9 cellular contexts compared by ENCODE assay signal in the genomic region with DNA sequence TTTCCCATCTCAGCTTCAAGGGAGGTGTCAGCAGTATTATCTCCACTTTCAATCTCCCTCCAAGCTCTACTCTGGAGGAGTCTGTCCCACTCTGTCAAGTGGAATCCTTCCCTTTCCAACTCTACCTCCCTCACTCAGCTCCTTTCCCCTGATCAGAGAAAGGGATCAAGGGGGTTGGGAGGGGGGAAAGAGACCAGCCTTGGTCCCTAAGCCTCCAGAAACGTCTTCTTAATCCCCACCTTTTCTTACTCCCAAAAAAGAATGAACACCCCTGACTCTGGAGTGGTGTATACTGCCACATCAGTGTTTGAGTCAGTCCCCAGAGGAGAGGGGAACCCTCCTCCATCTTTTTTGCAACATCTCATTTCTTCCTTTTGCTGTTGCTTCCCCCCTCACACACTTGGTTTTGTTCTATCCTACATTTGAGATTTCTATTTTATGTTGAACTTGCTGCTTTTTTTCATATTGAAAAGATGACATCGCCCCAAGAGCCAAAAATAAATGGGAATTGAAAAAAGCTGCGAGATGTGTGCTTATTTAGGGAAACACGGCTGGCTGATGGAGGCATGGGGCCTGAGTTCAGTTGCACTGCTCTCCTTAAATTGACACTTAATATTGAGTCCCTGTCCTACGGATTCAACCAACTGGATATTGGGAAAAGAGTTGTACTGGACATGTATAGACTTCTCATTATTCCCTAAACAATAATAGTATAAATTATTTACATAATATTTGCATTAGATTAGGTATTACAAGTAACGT. TPM values are rescaled to one million over a fixed set of nuclear protein-coding genes. Genes with fewer than 3 reads are reported as not detected.
DNase-seq lines count a peak whose midpoint lies in the region; ATAC-seq, FAIRE-seq and TF ChIP-seq lines count a peak whose summit lies in the region.
"Had no signal": no experiment of that assay in that cellular context is flagged by ENCODE, and none has a peak within 500 bp of the region (broad histone marks: within the 10 kb centered on the region; RNA-seq: fewer than 3 reads in every experiment).

No MANE protein-coding gene starts in this region.

- no peak for TF ChIP-seq CTCF in HCT116 (IDR thresholded peaks at IDR 0.05 in 2 of 3, conservative IDR thresholded peaks at IDR 0.05 in 1 of 3; ENCODE audit: borderline replicate concordance in 1 of 3, insufficient read depth in 1 of 3, low read depth in 2 of 3, low read length in 2 of 3)
- no peak for TF ChIP-seq CTCF in nephron progenitor cell (IDR thresholded peaks at IDR 0.05)

- H3K4me3 ChIP-seq in CD4-positive, CD25-positive, alpha-beta regulatory T cell (ENCODE audit: low read depth, low read length): no peak overlapping the region
- H3K4me3 ChIP-seq in HCT116 (replicated peaks in 1 of 2; ENCODE audit: low read depth in 1 of 2, low read length in 2 of 2): no peak overlapping the region
- H3K4me3 ChIP-seq: pancreas had no signal

- BruUV-seq in HCT116 (replicated peaks; lab: Mats Ljungman, UMichigan): TSS peak; percentile 20

- no peaks in the 10 kb centered on the region for H3K9me3 ChIP-seq in CD4-positive, CD25-positive, alpha-beta regulatory T cell (ENCODE audit: control insufficient read depth in 2 of 2, low read length in 2 of 2)
- no peaks in the 10 kb centered on the region for H3K9me3 ChIP-seq in HCT116 (ENCODE audit: control insufficient read depth in 1 of 2, insufficient read depth in 1 of 2, low read depth in 1 of 2, low read length in 2 of 2)
- H3K9me3 ChIP-seq: pancreas had no signal

- POLR2A ChIA-PET in HCT116 (lab: Charles Lee): interaction anchor here (1.5 kb wide), 1 partner anchor 10 kb away, joined by 4 read pairs; no protein-coding TSS in a partner anchor

- DNase-seq in CD4-positive, CD25-positive, alpha-beta regulatory T cell: no peak
- no peak for DNase-seq in HCT116 (ENCODE audit: low read depth, low spot score)
- no peak for DNase-seq in activated naive CD8-positive, alpha-beta T cell treated with anti-CD3 and anti-CD28 coated beads for 36 hours
- DNase-seq in nephron progenitor cell: no peak
- DNase-seq in activated effector memory CD4-positive, alpha-beta T cell treated with Interleukin-2 at 50 U/mL for 16 hours: no peak
- no peak for DNase-seq in NCI-H1694 (lab: John Stamatoyannopoulos, UW)
- no peak for DNase-seq in RCC 7860 (ENCODE audit: low spot score)
- DNase-seq in COR-L47 (lab: John Stamatoyannopoulos, UW): no peak
- DNase-seq: pancreas had no signal

- no peaks in the 10 kb centered on the region for H3K9me2 ChIP-seq in HCT116 (ENCODE audit: insufficient read depth)

- intact Hi-C loops in HCT116 (cut with micrococcal nuclease): no loop called here

- no peak for TF ChIP-seq POLR2A in HCT116 (IDR thresholded peaks at IDR 0.05; ENCODE audit: borderline replicate concordance, extremely low read depth, insufficient read depth, insufficient read length)

- peaks cover 38% of the 10 kb centered on the region for H3K36me3 ChIP-seq in CD4-positive, CD25-positive, alpha-beta regulatory T cell (ENCODE audit: control insufficient read depth, insufficient read depth, low read length)
- H3K36me3 ChIP-seq in HCT116 (ENCODE audit: control insufficient read depth in 1 of 2, insufficient read depth in 2 of 2, low read length in 2 of 2): peaks cover 28 to 47% of the 10 kb centered on the region in 2 experiments

- H2AFZ ChIP-seq in HCT116 (ENCODE audit: low read depth, low read length, poor library complexity, severe bottlenecking): no peak overlapping the region

- H3K4me1 ChIP-seq in CD4-positive, CD25-positive, alpha-beta regulatory T cell (ENCODE audit: control insufficient read depth, insufficient read depth, low read length, poor library complexity, severe bottlenecking): peaks cover 30% of the 10 kb centered on the region
- peaks cover 0 to 49% of the 10 kb centered on the region in 2 experiments; a peak in 3 of 4 replicates for H3K4me1 ChIP-seq in HCT116 (ENCODE audit: control insufficient read depth in 1 of 2, insufficient read depth in 2 of 2, low read length in 2 of 2)

- CTCF ChIA-PET in HCT116 (lab: Charles Lee): interaction anchor here (1.1 to 1.5 kb wide), 2 partner anchors 46 to 354 kb away, joined by 3 to 6 read pairs; no protein-coding TSS in a partner anchor

- 0 out of 2 replicates have a peak overlapping the region, but pooled peaks have one; percentile 18 for H3K9ac ChIP-seq in HCT116 (ENCODE audit: low read length)

- FAIRE-seq in RCC 7860 (lab: Jason Lieb, UNC): no peak
- FAIRE-seq: pancreas had no signal

- H3K4me3 Mint-ChIP-seq in CD4-positive, CD25-positive, alpha-beta regulatory T cell: peak overlapping the region in 2 of 4 donors; percentile 61
- peak overlapping the region; percentile 97 for H3K4me3 Mint-ChIP-seq in activated naive CD8-positive, alpha-beta T cell treated with anti-CD3 and anti-CD28 coated beads for 36 hours
- peak overlapping the region; percentile 62 for H3K4me3 Mint-ChIP-seq in nephron progenitor cell

- H3K9me3 Mint-ChIP-seq in CD4-positive, CD25-positive, alpha-beta regulatory T cell: peaks cover 0 to 1% (median 0%) of the 10 kb centered on the region in 7 donors
- H3K9me3 Mint-ChIP-seq in activated naive CD8-positive, alpha-beta T cell treated with anti-CD3 and anti-CD28 coated beads for 36 hours: no peaks in the 10 kb centered on the region
- no peaks in the 10 kb centered on the region for H3K9me3 Mint-ChIP-seq in nephron progenitor cell

- H3K4me1 Mint-ChIP-seq in CD4-positive, CD25-positive, alpha-beta regulatory T cell: peaks cover 15 to 52% (median 33%) of the 10 kb centered on the region in 4 donors
- peaks cover 33% of the 10 kb centered on the region for H3K4me1 Mint-ChIP-seq in activated naive CD8-positive, alpha-beta T cell treated with anti-CD3 and anti-CD28 coated beads for 36 hours
- peaks cover 32% of the 10 kb centered on the region for H3K4me1 Mint-ChIP-seq in nephron progenitor cell

- H3K36me3 Mint-ChIP-seq in CD4-positive, CD25-positive, alpha-beta regulatory T cell: peaks cover 24% of the 10 kb centered on the region
- H3K36me3 Mint-ChIP-seq in activated naive CD8-positive, alpha-beta T cell treated with anti-CD3 and anti-CD28 coated beads for 36 hours: peaks cover 61% of the 10 kb centered on the region
- H3K36me3 Mint-ChIP-seq in nephron progenitor cell (ENCODE audit: low read depth): peaks cover 51% of the 10 kb centered on the region

- no peak for ATAC-seq in CD4-positive, CD25-positive, alpha-beta regulatory T cell (ENCODE audit: low read depth in 2 of 2)
- no peak for ATAC-seq in HCT116
- ATAC-seq: pancreas had no signal

- no peak overlapping the region for H3K4me2 ChIP-seq in HCT116 (ENCODE audit: low read length)

- peaks cover 8% of the 10 kb centered on the region for H3K27me3 Mint-ChIP-seq in CD4-positive, CD25-positive, alpha-beta regulatory T cell
- H3K27me3 Mint-ChIP-seq in activated naive CD8-positive, alpha-beta T cell treated with anti-CD3 and anti-CD28 coated beads for 36 hours: peaks cover 16% of the 10 kb centered on the region
- peaks cover 3% of the 10 kb centered on the region for H3K27me3 Mint-ChIP-seq in nephron progenitor cell (ENCODE audit: low read depth, poor library complexity)

- RAD21 ChIA-PET in HCT116 (lab: Charles Lee; ENCODE audit: low non-redundant PET in 1 of 2, low total read pairs in 2 of 2, uncharacterized antibody in 2 of 2, unreplicated experiment in 2 of 2): no interaction called here

- no peak for TF ChIP-seq RAD21 in HCT116 (IDR thresholded peaks at IDR 0.05; ENCODE audit: low read depth)

- H3K27me3 ChIP-seq in CD4-positive, CD25-positive, alpha-beta regulatory T cell (ENCODE audit: control insufficient read depth, insufficient read depth, low read length): no peaks in the 10 kb centered on the region
- no peaks in the 10 kb centered on the region for H3K27me3 ChIP-seq in HCT116 (ENCODE audit: insufficient read depth, low read length)
- H3K27me3 ChIP-seq: pancreas had no signal

- H3K79me2 ChIP-seq in HCT116 (ENCODE audit: insufficient read depth, low read length): peaks cover 52% of the 10 kb centered on the region

- peak overlapping the region; percentile 52 for H3K27ac ChIP-seq in CD4-positive, CD25-positive, alpha-beta regulatory T cell (ENCODE audit: insufficient read depth, low read length, poor library complexity, severe bottlenecking)
- 0 out of 2 replicates have a peak overlapping the region, but pooled peaks have one; percentile 4 for H3K27ac ChIP-seq in HCT116 (ENCODE audit: low read depth, low read length)
- H3K27ac ChIP-seq: pancreas had no signal

- peak overlapping the region in 2 of 3 donors; percentile 23 to 67 for H3K27ac Mint-ChIP-seq in CD4-positive, CD25-positive, alpha-beta regulatory T cell
- peak overlapping the region; percentile 100 for H3K27ac Mint-ChIP-seq in activated naive CD8-positive, alpha-beta T cell treated with anti-CD3 and anti-CD28 coated beads for 36 hours
- H3K27ac Mint-ChIP-seq in nephron progenitor cell: peak overlapping the region; percentile 24

- H4K20me1 ChIP-seq in HCT116 (ENCODE audit: insufficient read depth): peaks cover 21% of the 10 kb centered on the region; the same call in 1 of the 2 replicates

RNA-seq across cellular contexts. Expression of a gene that starts 4.9 kb away (rescaled TPM):
- 119 TPM for total RNA-seq in CD4-positive, CD25-positive, alpha-beta regulatory T cell
- 100 to 1,000 TPM; 125 to 158 (median 138) TPM for polyA plus RNA-seq in CD4-positive, CD25-positive, alpha-beta regulatory T cell
- 886 TPM for total RNA-seq in HCT116 (2021; ENCODE audit: unreplicated experiment)
- 716 and 796 TPM in 2 replicates for polyA plus RNA-seq in HCT116 (2012)
- total RNA-seq in activated naive CD8-positive, alpha-beta T cell treated with anti-CD3 and anti-CD28 coated beads for 36 hours: 1,000 to 10,000 TPM; 1,515 to 1,538 TPM

RNA-seq across cellular contexts. Expression of a gene that starts 8.0 kb away (rescaled TPM):
- total RNA-seq in CD4-positive, CD25-positive, alpha-beta regulatory T cell: 32.7 TPM
- 1 to 10 TPM; 1.2 to 5.0 (median 3.7) TPM for polyA plus RNA-seq in CD4-positive, CD25-positive, alpha-beta regulatory T cell
- 75.8 TPM for total RNA-seq in HCT116 (2021; ENCODE audit: unreplicated experiment)
- polyA plus RNA-seq in HCT116 (2012): 55.7 and 59.3 TPM in 2 replicates
- total RNA-seq in activated naive CD8-positive, alpha-beta T cell treated with anti-CD3 and anti-CD28 coated beads for 36 hours: 10 to 100 TPM; 63.2 to 67.0 TPM

RNA-seq across cellular contexts. Expression of a gene that starts 17.4 kb away (rescaled TPM):
- total RNA-seq in CD4-positive, CD25-positive, alpha-beta regulatory T cell: 25.3 TPM
- 10 to 100 TPM; 30.5 to 63.2 (median 48.1) TPM for polyA plus RNA-seq in CD4-positive, CD25-positive, alpha-beta regulatory T cell
- 117 TPM for total RNA-seq in HCT116 (2021; ENCODE audit: unreplicated experiment)
- 124 and 132 TPM in 2 replicates for polyA plus RNA-seq in HCT116 (2012)
- total RNA-seq in activated naive CD8-positive, alpha-beta T cell treated with anti-CD3 and anti-CD28 coated beads for 36 hours: 100 to 1,000 TPM; 104 to 107 TPM

RNA-seq across cellular contexts. Expression of a gene that starts 19.3 kb away (rescaled TPM):
- total RNA-seq in CD4-positive, CD25-positive, alpha-beta regulatory T cell: 5.1 TPM
- 1 to 10 TPM in 3 of 4 donors, under 1 TPM in 1; 0.38 to 2.2 (median 1.4) TPM for polyA plus RNA-seq in CD4-positive, CD25-positive, alpha-beta regulatory T cell
- 952 TPM for total RNA-seq in HCT116 (2021; ENCODE audit: unreplicated experiment)
- 1,025 and 1,062 TPM in 2 replicates for polyA plus RNA-seq in HCT116 (2012)
- total RNA-seq in activated naive CD8-positive, alpha-beta T cell treated with anti-CD3 and anti-CD28 coated beads for 36 hours: 100 to 1,000 TPM; 295 to 310 TPM

RNA-seq across cellular contexts. Expression of a gene that starts 34.3 kb away (rescaled TPM):
- 9.0 TPM for total RNA-seq in CD4-positive, CD25-positive, alpha-beta regulatory T cell
- 10 to 100 TPM in 1 of 4 donors, 1 to 10 TPM in 3; 7.5 to 17.7 (median 9.2) TPM for polyA plus RNA-seq in CD4-positive, CD25-positive, alpha-beta regulatory T cell
- 13.6 TPM for total RNA-seq in HCT116 (2021; ENCODE audit: unreplicated experiment)
- polyA plus RNA-seq in HCT116 (2012): 13.3 and 18.6 TPM in 2 replicates
- 10 to 100 TPM; 19.7 to 20.2 TPM for total RNA-seq in activated naive CD8-positive, alpha-beta T cell treated with anti-CD3 and anti-CD28 coated beads for 36 hours

Comparison
In these comparisons a context has a peak if more than half of its experiments do, and no peak if none do; other contexts are left out.
1. H3K27ac Mint-ChIP-seq: peak in every context shown above with its lines; median percentile 100 in activated naive CD8-positive, alpha-beta T cell treated with anti-CD3 and anti-CD28 coated beads for 36 hours; 45 in CD4-positive, CD25-positive, alpha-beta regulatory T cell; 24 in nephron progenitor cell.